ENCODE assay signal across 30 cellular contexts in genomic region chr15:73737506-73737905, GRCh38. TPM values are rescaled to one million over a fixed set of nuclear protein-coding genes. Genes with fewer than 3 reads are reported as not detected.
"Had no signal": no experiment of that assay in that cellular context is flagged by ENCODE, and none has a peak within 500 bp of the region (broad histone marks: within the 10 kb centered on the region; RNA-seq: fewer than 3 reads in every experiment).

No MANE protein-coding gene starts in this region.

- DNase-seq: cortex of kidney; effector memory CD8-positive, alpha-beta T cell; erythroblast; esophagus squamous epithelium; foreskin melanocyte; glutamatergic neuron; heart right ventricle; hypothalamus; immature natural killer cell; islet precursor cell; kidney glomerular epithelial cell; left colon; left ventricle myocardium superior; lower lobe of right lung; natural killer cell; right lobe of liver; small intestine; stimulated activated CD4-positive, alpha-beta T cell treated with anti-CD3 and anti-CD28 coated beads, Interleukin-15, amount 100 ng/mL, for 24 hours; stimulated activated CD4-positive, alpha-beta T cell treated with anti-CD3 and anti-CD28 coated beads, Interleukin-2, amount 100 ng/mL, for 48 hours; stimulated activated CD8-positive, alpha-beta memory T cell treated with anti-CD3 and anti-CD28 coated beads, Interleukin-4, amount 100 ng/mL, for 48 hours; stimulated activated naive CD4-positive, alpha-beta T cell; stimulated activated naive CD8-positive, alpha-beta T cell treated with anti-CD3 and anti-CD28 coated beads, Interleukin-15, amount 100 ng/mL, for 72 hours; transverse colon had no signal

- H3K4me3 ChIP-seq: esophagus squamous epithelium, heart right ventricle, lower lobe of right lung, right lobe of liver, suprapubic skin, transverse colon, vagina had no signal

- H3K4me1 ChIP-seq: lower lobe of right lung, parathyroid adenoma had no signal

- H3K9ac ChIP-seq: parathyroid adenoma had no signal

- H3K9me3 Mint-ChIP-seq: effector memory CD8-positive, alpha-beta T cell; immature natural killer cell; natural killer cell; stimulated activated naive CD8-positive, alpha-beta T cell treated with anti-CD3 and anti-CD28 coated beads, Interleukin-15, amount 100 ng/mL, for 72 hours had no signal

- H3K4me1 Mint-ChIP-seq: immature natural killer cell; natural killer cell; stimulated activated naive CD8-positive, alpha-beta T cell treated with anti-CD3 and anti-CD28 coated beads, Interleukin-15, amount 100 ng/mL, for 72 hours had no signal

- H3K27ac ChIP-seq: esophagus squamous epithelium, heart right ventricle, lower lobe of right lung, neutrophil, parathyroid adenoma, right lobe of liver, suprapubic skin, transverse colon, vagina had no signal

- H3K27ac Mint-ChIP-seq: effector memory CD8-positive, alpha-beta T cell; immature natural killer cell; natural killer cell; progenitor cell of endocrine pancreas; stimulated activated naive CD8-positive, alpha-beta T cell treated with anti-CD3 and anti-CD28 coated beads, Interleukin-15, amount 100 ng/mL, for 72 hours had no signal

- H3K36me3 ChIP-seq: esophagus squamous epithelium, lower lobe of right lung, neutrophil, right lobe of liver, suprapubic skin, transverse colon, vagina had no signal

- H3K27me3 ChIP-seq: right lobe of liver, transverse colon, vagina had no signal

- FAIRE-seq: endometrium, small intestine had no signal

- H3K4me3 Mint-ChIP-seq: effector memory CD8-positive, alpha-beta T cell; immature natural killer cell; natural killer cell; stimulated activated naive CD8-positive, alpha-beta T cell treated with anti-CD3 and anti-CD28 coated beads, Interleukin-15, amount 100 ng/mL, for 72 hours had no signal

- ATAC-seq: effector memory CD8-positive, alpha-beta T cell; left colon; left ventricle myocardium superior; lower lobe of right lung; natural killer cell; right lobe of liver; stimulated activated naive CD8-positive, alpha-beta T cell treated with anti-CD3 and anti-CD28 coated beads, Interleukin-15, amount 100 ng/mL, for 72 hours had no signal

- H3K9me3 ChIP-seq: esophagus squamous epithelium, heart right ventricle, lower lobe of right lung, neutrophil, right lobe of liver, suprapubic skin, transverse colon, vagina had no signal

- H3K79me2 ChIP-seq: parathyroid adenoma had no signal

- H3K27me3 Mint-ChIP-seq: stimulated activated naive CD8-positive, alpha-beta T cell treated with anti-CD3 and anti-CD28 coated beads, Interleukin-15, amount 100 ng/mL, for 72 hours had no signal

- H3K36me3 Mint-ChIP-seq: immature natural killer cell, natural killer cell had no signal

RNA-seq across cellular contexts. Expression of gene INSYN1, which starts 15.6 kb away (rescaled TPM):
- total RNA-seq: mononuclear cell, natural killer cell had no signal
- polyA plus RNA-seq: immature natural killer cell had no signal

RNA-seq across cellular contexts. Expression of gene CD276, which starts 53.3 kb away (rescaled TPM):
- total RNA-seq: natural killer cell had no signal
- polyA plus RNA-seq: immature natural killer cell had no signal
